Comparison of ENCODE assay signal across 9 cellular contexts in the genomic region with DNA sequence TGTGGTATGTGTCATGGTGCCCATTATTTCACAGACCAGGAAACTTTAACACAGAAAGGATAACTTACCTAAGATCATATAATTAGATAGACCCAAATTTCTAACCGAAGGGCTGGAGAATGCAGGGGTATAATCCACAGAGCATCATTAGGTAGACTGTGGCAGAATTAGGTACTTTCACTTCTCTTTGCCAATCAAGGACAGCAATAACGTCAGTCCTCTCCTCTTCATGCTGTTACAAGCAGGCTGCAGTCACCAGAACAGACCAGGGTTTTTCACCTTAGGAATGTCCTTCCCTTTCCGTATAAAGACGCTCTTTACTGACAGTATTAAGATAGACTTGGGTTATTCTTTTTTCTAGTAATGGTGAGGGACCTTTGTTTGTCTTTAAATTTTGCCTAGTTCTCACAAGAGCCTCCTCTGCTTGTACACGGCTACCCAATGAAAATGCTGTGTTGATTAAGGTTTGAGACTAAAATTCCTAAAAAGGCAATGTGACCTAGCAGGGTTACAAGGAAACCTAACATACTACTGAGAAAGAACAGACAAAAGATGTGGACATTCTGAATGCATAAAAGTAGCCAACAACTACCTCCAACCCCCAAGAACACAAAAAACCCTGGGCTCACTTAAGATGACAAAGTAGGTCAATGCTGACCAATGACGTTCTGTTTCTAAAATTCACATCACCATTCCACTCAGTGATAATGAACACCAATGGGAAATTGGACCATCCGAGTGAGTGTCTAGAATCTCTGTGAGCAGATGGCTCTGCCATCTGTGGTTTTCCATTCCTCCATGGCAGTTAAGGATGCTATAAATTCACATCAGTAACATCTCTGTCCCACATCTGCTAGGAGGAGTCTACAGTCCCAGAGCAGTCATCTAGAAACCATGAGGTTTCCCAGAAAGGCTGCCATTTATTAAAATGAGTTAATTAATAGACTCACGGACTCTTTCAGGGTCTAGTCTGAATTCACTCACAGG. TPM values are rescaled to one million over a fixed set of nuclear protein-coding genes. Genes with fewer than 3 reads are reported as not detected.
DNase-seq lines count a peak whose midpoint lies in the region; ATAC-seq, FAIRE-seq and TF ChIP-seq lines count a peak whose summit lies in the region.
"Had no signal": no experiment of that assay in that cellular context is flagged by ENCODE, and none has a peak within 500 bp of the region (broad histone marks: within the 10 kb centered on the region; RNA-seq: fewer than 3 reads in every experiment).

No MANE protein-coding gene starts in this region.

- intact Hi-C loops in CD14-positive monocyte (cut with micrococcal nuclease), result no loop called here

- no peak for ATAC-seq in activated naive CD4-positive, alpha-beta T cell treated with anti-CD3 and anti-CD28 coated beads, Interleukin-2, amount 50 U/mL, for 72 hours

- H3K27me3 ChIP-seq in HL-60 (ENCODE audit: insufficient read depth, poor library complexity, severe bottlenecking), result no peaks in the 10 kb centered on the region

- H3K27me3 Mint-ChIP-seq in CD14-positive monocyte (ENCODE audit: low read depth in 3 of 3), result peaks cover 0 to 5% (median 0%) of the 10 kb centered on the region in 3 donors

- H3K4me3 Mint-ChIP-seq in CD14-positive monocyte, result peak overlapping the region; percentile 94 to 95

- peak overlapping the region; percentile 76 for H3K4me3 ChIP-seq in HL-60 (replicated peaks; ENCODE audit: insufficient read depth, low read length)

- peaks cover 37% of the 10 kb centered on the region for H3K4me1 Mint-ChIP-seq in CD14-positive monocyte

- DNase-seq in CD14-positive monocyte (ENCODE audit: low spot score) (no peak), GM19239 (ENCODE audit: insufficient read length, low spot score) (no peak), HL-60 (ENCODE audit: low read depth in 1 of 2, low spot score in 1 of 2) (no peak), left kidney (ENCODE audit: low read depth, low spot score) (peak; percentile 16), NCI-H1048 (lab: John Stamatoyannopoulos, UW) (no peak), LoVo (ENCODE audit: low spot score) (no peak), NCI-H1417 treated with DMSO at 0.1 percent for 48 hours (lab: John Stamatoyannopoulos, UW) (no peak)
- DNase-seq in activated naive CD4-positive, alpha-beta T cell treated with anti-CD3 and anti-CD28 coated beads, Interleukin-2, amount 50 U/mL, for 72 hours (ENCODE audit: low spot score in 2 of 2), result no peak

- FAIRE-seq in GM19239 (lab: Jason Lieb, UNC), result peak; percentile 86
- FAIRE-seq: islet of Langerhans had no signal

- no peaks in the 10 kb centered on the region for H3K9me3 Mint-ChIP-seq in CD14-positive monocyte
- no peaks in the 10 kb centered on the region for H3K9me3 Mint-ChIP-seq in activated naive CD4-positive, alpha-beta T cell treated with anti-CD3 and anti-CD28 coated beads, Interleukin-2, amount 50 U/mL, for 72 hours

- TF ChIP-seq CTCF in CD14-positive monocyte (IDR thresholded peaks at IDR 0.05) (no peak), HL-60 (IDR thresholded peaks at IDR 0.05; ENCODE audit: insufficient read depth, low read length) (no peak)

- no peak overlapping the region for H3K27ac ChIP-seq in HL-60 (replicated peaks)

- peaks cover 1 to 17% of the 10 kb centered on the region in 2 donors for H3K36me3 Mint-ChIP-seq in CD14-positive monocyte
- H3K36me3 Mint-ChIP-seq in activated naive CD4-positive, alpha-beta T cell treated with anti-CD3 and anti-CD28 coated beads, Interleukin-2, amount 50 U/mL, for 72 hours, result peaks cover 17 to 30% of the 10 kb centered on the region in 2 donors

- peak overlapping the region in 5 of 7 donors; percentile 15 to 94 (median 47) for H3K27ac Mint-ChIP-seq in CD14-positive monocyte
- H3K27ac Mint-ChIP-seq in activated naive CD4-positive, alpha-beta T cell treated with anti-CD3 and anti-CD28 coated beads, Interleukin-2, amount 50 U/mL, for 72 hours, result peak overlapping the region; percentile 92 to 93

RNA-seq across cellular contexts. Expression of a gene that starts 2.1 kb away (rescaled TPM):
- 100 to 1,000 TPM; 166 to 187 TPM for polyA plus RNA-seq in CD14-positive monocyte
- total RNA-seq in activated naive CD4-positive, alpha-beta T cell treated with anti-CD3 and anti-CD28 coated beads, Interleukin-2, amount 50 U/mL, for 72 hours, result 100 to 1,000 TPM; 110 to 133 TPM
